ENCODE assay signal across 14 cellular contexts in the genomic region with DNA sequence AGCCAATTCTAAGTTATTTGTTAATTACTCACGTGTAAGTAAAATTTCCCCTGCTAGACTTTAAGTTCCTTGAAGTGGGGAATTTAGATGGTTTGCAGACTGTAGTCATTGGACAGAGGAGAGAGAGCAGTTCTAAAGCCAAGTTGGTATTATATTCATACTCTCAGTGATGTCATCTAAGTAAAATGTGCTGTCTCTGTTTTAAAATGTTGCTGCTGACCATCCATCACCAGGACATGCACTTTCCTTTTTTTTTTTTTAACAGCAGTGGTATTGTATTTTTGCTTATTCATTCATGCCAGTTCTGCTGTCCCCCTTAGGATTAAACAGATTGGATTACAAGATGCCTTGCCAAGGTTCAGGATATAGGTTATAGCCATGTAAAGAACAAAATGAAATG. TPM values are rescaled to one million over a fixed set of nuclear protein-coding genes. Genes with fewer than 3 reads are reported as not detected.
DNase-seq lines count a peak whose midpoint lies in the region; ATAC-seq and TF ChIP-seq lines count a peak whose summit lies in the region.
"Had no signal": no experiment of that assay in that cellular context is flagged by ENCODE, and none has a peak within 500 bp of the region (broad histone marks: within the 10 kb centered on the region; RNA-seq: fewer than 3 reads in every experiment).

No MANE protein-coding gene starts in this region.

- in situ Hi-C loops in G401 (cut with HindIII; ENCODE audit: low sequenced_read_pairs), result no loop called here
- in situ Hi-C loops in SK-MEL-5 (cut with HindIII; ENCODE audit: low pct_unique_long_range_greater_than_20kb, low sequenced_read_pairs), result no loop called here

- DNase-seq in G401 (ENCODE audit: low spot score) (peak; percentile 39), SK-MEL-5 (ENCODE audit: low read depth, low spot score) (peak; percentile 22), fibroblast of mammary gland (ENCODE audit: low read depth) (peak; percentile 57), skeletal muscle cell (ENCODE audit: low read depth) (peak; percentile 31), retina (no peak), MG63 (no peak), NCI-H748 treated with DMSO at 0.1 percent for 48 hours (lab: John Stamatoyannopoulos, UW) (no peak)
- DNase-seq: CD8-positive, alpha-beta T cell; MV-4-11; NCI-H524 treated with DMSO at 0.1 percent for 48 hours; small intestine; SW 1271 had no signal

- H3K36me3 ChIP-seq in MG63, result no peaks in the 10 kb centered on the region

- H3K27me3 ChIP-seq in MG63, result peaks cover 12% of the 10 kb centered on the region; the same call in 1 of the 2 replicates

- H3K4me3 ChIP-seq in fibroblast of mammary gland (ENCODE audit: control insufficient read depth, low read depth, low read length), result no peak overlapping the region
- no peak overlapping the region for H3K4me3 ChIP-seq in skeletal muscle cell (ENCODE audit: low read depth, low read length)
- H3K4me3 ChIP-seq in MG63, result no peak overlapping the region
- H3K4me3 ChIP-seq: GM12878 had no signal

- ATAC-seq in GM21423 (IDR thresholded peaks at IDR 0.05; ENCODE audit: unreplicated experiment), result no peak
- ATAC-seq: CD8-positive, alpha-beta T cell; GM12878 had no signal

- no peak for TF ChIP-seq CTCF in fibroblast of mammary gland (conservative IDR thresholded peaks at IDR 0.05; ENCODE audit: control insufficient read depth, insufficient read depth, low read depth, low read length)

- no peaks in the 10 kb centered on the region for H3K9me3 ChIP-seq in MG63

RNA-seq across cellular contexts. Expression of a gene that starts 2.3 kb away (rescaled TPM):
- total RNA-seq in G401 (2014; rRNA removed; shearing (Covaris generic)), result not detected in 2 replicates
- 13.3 and 18.7 TPM in 2 replicates for total RNA-seq in SK-MEL-5 (2014; rRNA removed; shearing (Covaris generic))
- 6.0 and 9.9 TPM in 2 replicates for polyA plus RNA-seq in SK-MEL-5 (2015; cell fraction: cytosol; rRNA removed)
- 36.9 and 45.3 TPM in 2 replicates for polyA plus RNA-seq in SK-MEL-5 (2015; cell fraction: nucleus; rRNA removed)
- total RNA-seq in MG63 (2014; rRNA removed; shearing (Covaris generic); ENCODE audit: low replicate concordance), result 0.03 TPM in 1 of 2 replicates, not detected in the other
- total RNA-seq: CD8-positive, alpha-beta T cell had no signal

Comparison
In these comparisons a context has a peak if more than half of its experiments do, and no peak if none do; other contexts are left out.
1. DNase-seq: peak in G401 (single experiment), SK-MEL-5 (single experiment), fibroblast of mammary gland (single experiment) and skeletal muscle cell (single experiment); none in retina (single experiment), MG63 (single experiment) and NCI-H748 treated with DMSO at 0.1 percent for 48 hours (single experiment).
2. RNA of a gene that starts 2.3 kb away (total RNA-seq): 13.3 to 18.7 TPM in SK-MEL-5; 0.03 TPM in MG63 and not detected in G401; every median in the first group is over 10 times any median in the second.